9 cellular contexts compared by ENCODE assay signal in the genomic region with DNA sequence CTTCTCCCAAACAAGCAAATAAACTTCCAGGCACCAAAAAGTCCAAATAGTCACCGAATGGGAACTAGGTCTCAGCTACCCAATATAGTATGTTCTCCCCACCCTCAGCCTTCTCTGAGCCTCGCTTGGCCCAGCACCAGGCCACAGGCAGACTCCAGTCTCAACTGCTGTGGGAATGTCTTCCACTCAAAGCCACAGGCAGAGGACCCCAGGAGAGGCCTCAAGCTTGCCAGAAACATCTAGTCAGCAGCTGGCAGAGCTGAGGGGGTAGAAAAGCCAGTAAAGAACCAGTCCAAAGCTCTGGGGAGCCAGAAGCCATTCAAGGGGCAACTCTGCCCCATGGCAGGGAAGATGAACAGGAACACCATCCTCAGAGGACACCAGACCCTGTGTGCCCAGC. TPM values are rescaled to one million over a fixed set of nuclear protein-coding genes. Genes with fewer than 3 reads are reported as not detected.
DNase-seq lines count a peak whose midpoint lies in the region; ATAC-seq and TF ChIP-seq lines count a peak whose summit lies in the region.
"Had no signal": no experiment of that assay in that cellular context is flagged by ENCODE, and none has a peak within 500 bp of the region (broad histone marks: within the 10 kb centered on the region; RNA-seq: fewer than 3 reads in every experiment).

No MANE protein-coding gene starts in this region.

- H3K4me3 ChIP-seq in ascending aorta: no peak overlapping the region

- no peak for DNase-seq in stimulated activated naive CD8-positive, alpha-beta T cell treated with anti-CD3 and anti-CD28 coated beads, Interleukin-15, amount 100 ng/mL, for 72 hours
- no peak for DNase-seq in stimulated activated naive CD8-positive, alpha-beta T cell treated with anti-CD3 and anti-CD28 coated beads, Interleukin-15, Interleukin-2, amounts not matched to agents 100 U/mL and 50 U/mL, for 24 hours
- no peak for DNase-seq in ascending aorta (ENCODE audit: low spot score in 2 of 2)
- peak; percentile 87 for DNase-seq in myocyte (ENCODE audit: low read depth)
- no peak for DNase-seq in NCI-H524 treated with DMSO at 0.1 percent for 48 hours (lab: John Stamatoyannopoulos, UW)

- no peak for TF ChIP-seq CTCF in ascending aorta (IDR thresholded peaks at IDR 0.05)

- H3K4me1 Mint-ChIP-seq in stimulated activated naive CD8-positive, alpha-beta T cell treated with anti-CD3 and anti-CD28 coated beads, Interleukin-15, amount 100 ng/mL, for 72 hours: peaks cover 99% of the 10 kb centered on the region

- no peaks in the 10 kb centered on the region for H3K27me3 Mint-ChIP-seq in stimulated activated naive CD8-positive, alpha-beta T cell treated with anti-CD3 and anti-CD28 coated beads, Interleukin-15, amount 100 ng/mL, for 72 hours

- ATAC-seq in stimulated activated naive CD8-positive, alpha-beta T cell treated with anti-CD3 and anti-CD28 coated beads, Interleukin-15, amount 100 ng/mL, for 72 hours: no peak
- ATAC-seq in stimulated activated naive CD8-positive, alpha-beta T cell treated with anti-CD3 and anti-CD28 coated beads, Interleukin-15, Interleukin-2, amounts not matched to agents 100 U/mL and 50 U/mL, for 24 hours: no peak
- no peak for ATAC-seq in GM18511 (IDR thresholded peaks at IDR 0.05; ENCODE audit: unreplicated experiment)
- ATAC-seq in GM21717 (IDR thresholded peaks at IDR 0.05; ENCODE audit: unreplicated experiment): no peak
- ATAC-seq in GM21737 (IDR thresholded peaks at IDR 0.05; ENCODE audit: unreplicated experiment): no peak
- ATAC-seq: HCT116 had no signal

- H3K27ac ChIP-seq in ascending aorta: peak overlapping the region; percentile 85 to 91

- H3K9me3 ChIP-seq in ascending aorta: no peaks in the 10 kb centered on the region

- no peaks in the 10 kb centered on the region for H3K27me3 ChIP-seq in ascending aorta

- intact Hi-C loops in ascending aorta (cut with DNase I): no loop called here

- H3K9me3 Mint-ChIP-seq in stimulated activated naive CD8-positive, alpha-beta T cell treated with anti-CD3 and anti-CD28 coated beads, Interleukin-15, amount 100 ng/mL, for 72 hours: no peaks in the 10 kb centered on the region

- peak overlapping the region; percentile 52 to 70 for H3K27ac Mint-ChIP-seq in stimulated activated naive CD8-positive, alpha-beta T cell treated with anti-CD3 and anti-CD28 coated beads, Interleukin-15, amount 100 ng/mL, for 72 hours

- no peak overlapping the region for H3K4me3 Mint-ChIP-seq in stimulated activated naive CD8-positive, alpha-beta T cell treated with anti-CD3 and anti-CD28 coated beads, Interleukin-15, amount 100 ng/mL, for 72 hours

- H3K4me1 ChIP-seq in ascending aorta: peaks cover 17 to 39% of the 10 kb centered on the region in 2 donors

- H3K36me3 ChIP-seq in ascending aorta: no peaks in the 10 kb centered on the region

RNA-seq across cellular contexts. Expression of gene FMNL3, which starts 41.8 kb away (rescaled TPM):
- 30.4 TPM for total RNA-seq in ascending aorta
- total RNA-seq in myocyte: 16.7 and 18.8 TPM in 2 replicates
- polyA plus RNA-seq in myocyte (2012): 18.0 TPM

RNA-seq across cellular contexts. Expression of gene PRPF40B, which starts 42.0 kb away (rescaled TPM):
- total RNA-seq in ascending aorta: 9.5 TPM
- total RNA-seq in myocyte: 12.4 and 14.7 TPM in 2 replicates
- polyA plus RNA-seq in myocyte (2012): 17.3 TPM

RNA-seq across cellular contexts. Expression of gene FAM186B, which starts 59.9 kb away (rescaled TPM):
- not detected for total RNA-seq in ascending aorta
- total RNA-seq in myocyte: 0.10 and 0.27 TPM in 2 replicates
- polyA plus RNA-seq in myocyte (2012): 0.79 TPM
